In genomic region chr4:166104623-166105022, GRCh38 we compare ENCODE assay signal across 26 cellular contexts.
"Had no signal": no experiment of that assay in that cellular context is flagged by ENCODE, and none has a peak within 500 bp of the region (broad histone marks: within the 10 kb centered on the region; RNA-seq: fewer than 3 reads in every experiment).

No MANE protein-coding gene starts in this region.

- H3K4me3 ChIP-seq: left ventricle myocardium inferior, lung, neural progenitor cell, right atrium auricular region, skin epidermis, suprapubic skin, thoracic aorta, tibial artery, uterus had no signal

- H3K4me2 ChIP-seq: neural progenitor cell had no signal

- H3K36me3 ChIP-seq: left ventricle myocardium inferior, neural progenitor cell, neutrophil, right atrium auricular region, suprapubic skin, thoracic aorta, tibial artery, uterus had no signal

- H3K9ac ChIP-seq: neural progenitor cell had no signal

- FAIRE-seq: islet of Langerhans had no signal

- H2AFZ ChIP-seq: neural progenitor cell had no signal

- H3K4me1 ChIP-seq: left ventricle myocardium inferior, neural progenitor cell, right atrium auricular region, suprapubic skin, tibial artery, uterus had no signal

- H3K27me3 ChIP-seq: neural progenitor cell, neutrophil, right atrium auricular region, suprapubic skin, tibial artery, uterus had no signal

- H3K9me3 ChIP-seq: neutrophil, suprapubic skin had no signal

- DNase-seq: hypothalamus; immature natural killer cell; left ventricle myocardium inferior; mesendoderm; naive B cell; natural killer cell; nephron progenitor cell; occipital lobe; stimulated activated CD4-positive, alpha-beta T cell treated with anti-CD3 and anti-CD28 coated beads, Interleukin-12 subunit alpha, Interleukin-12 subunit beta, amount 100 ng/mL, for 4 hours; stimulated activated CD4-positive, alpha-beta T cell treated with anti-CD3 and anti-CD28 coated beads, Interleukin-15, amount 100 ng/mL, for 24 hours; stimulated activated CD4-positive, alpha-beta T cell treated with anti-CD3 and anti-CD28 coated beads, Interleukin-2, amount 100 ng/mL, for 24 hours; stimulated activated CD4-positive, alpha-beta T cell treated with anti-CD3 and anti-CD28 coated beads, Interleukin-4, amount 100 ng/mL, for 1 hour; stimulated activated naive CD4-positive, alpha-beta T cell; tibial artery; trophoblast cell; uterus had no signal

- ATAC-seq: natural killer cell; sciatic nerve; stimulated activated effector memory CD8-positive, alpha-beta T cell treated with anti-CD3 and anti-CD28 coated beads, Interleukin-12 subunit alpha, Interleukin-12 subunit beta, amount 100 ng/mL, for 72 hours had no signal

- H3K27ac ChIP-seq: left ventricle myocardium inferior, neural progenitor cell, neutrophil, right atrium auricular region, skin epidermis, suprapubic skin, thoracic aorta, tibial artery, uterus had no signal
